ENCODE assay signal across 1 cellular context in genomic region chr16:85390511-85391174, GRCh38.
TF ChIP-seq lines count a peak whose summit lies in the region.

No MANE protein-coding gene starts in this region.

TF ChIP-seq in K562, 482 proteins besides CTCF, POLR2A, EP300 and RAD21 (continued from another document and continues in another):
- TF ChIP-seq ZNF318 (IDR thresholded peaks at IDR 0.05; ENCODE audit: borderline replicate concordance in 1 of 2, low read depth in 1 of 2) (0 out of 4 replicates have a peak, but pooled peaks of 1 of the 2 experiments have one; percentile 23), PATZ1 (CRISPR knock-in tag; IDR thresholded peaks at IDR 0.05; ENCODE audit: borderline replicate concordance) (no peak), RBBP5 (IDR thresholded peaks at IDR 0.05; ENCODE audit: borderline replicate concordance, insufficient read depth, low read length, poor library complexity, severe bottlenecking) (peak; percentile 80), NFXL1 (CRISPR knock-in tag; IDR thresholded peaks at IDR 0.05) (no peak), PCBP2 (IDR thresholded peaks at IDR 0.05; ENCODE audit: low read depth, low read length, poor library complexity, severe bottlenecking) (no peak), ZBTB8A (IDR thresholded peaks at IDR 0.05; ENCODE audit: partially characterized antibody) (no peak), CEBPB (tag; IDR thresholded peaks at IDR 0.05) (0 out of 2 replicates have a peak, but pooled peaks have one; percentile 25), CSDE1 (IDR thresholded peaks at IDR 0.05) (no peak), ZNF408 (CRISPR knock-in tag; IDR thresholded peaks at IDR 0.05; ENCODE audit: low read depth) (no peak), CHD1 (IDR thresholded peaks at IDR 0.05; ENCODE audit: low read length) (no peak), RBM34 (IDR thresholded peaks at IDR 0.05; ENCODE audit: borderline replicate concordance, insufficient read depth, low read length) (no peak), ZFP36 (IDR thresholded peaks at IDR 0.05; ENCODE audit: low read depth, low read length, partially characterized antibody) (peak; percentile 29), PHB (CRISPR knock-in tag; IDR thresholded peaks at IDR 0.05) (no peak), NCOA2 (IDR thresholded peaks at IDR 0.05; ENCODE audit: partially characterized antibody in 2 of 2) (no peak), MLX (CRISPR knock-in tag; conservative IDR thresholded peaks at IDR 0.05) (no peak), BMI1 (IDR thresholded peaks at IDR 0.05; ENCODE audit: low read length) (no peak), SP1 (CRISPR knock-in tag; IDR thresholded peaks at IDR 0.05) (no peak), GABPB2 (CRISPR knock-in tag; conservative IDR thresholded peaks at IDR 0.05) (no peak), RB1 (IDR thresholded peaks at IDR 0.05; ENCODE audit: low read depth) (0 out of 2 replicates have a peak, but pooled peaks have one; percentile 13), NCOA1 (IDR thresholded peaks at IDR 0.05; ENCODE audit: low read depth) (no peak), PCBP1 (IDR thresholded peaks at IDR 0.05; ENCODE audit: low read depth, low read length, poor library complexity, severe bottlenecking) (no peak), FOXK2 (conservative IDR thresholded peaks at IDR 0.05 in 1 of 2, IDR thresholded peaks at IDR 0.05 in 1 of 2; ENCODE audit: low read depth in 2 of 2) (no peak; a peak in 1 of 4 replicates), SMARCB1 (IDR thresholded peaks at IDR 0.05; ENCODE audit: insufficient read length, low read depth) (no peak), HNRNPH1 (optimal IDR thresholded peaks at IDR 0.05; ENCODE audit: low read depth, low read length) (no peak), THAP12 (CRISPR knock-in tag; IDR thresholded peaks at IDR 0.05) (no peak), HNRNPUL1 (IDR thresholded peaks at IDR 0.05; ENCODE audit: low read length) (no peak), ZNF24 (IDR thresholded peaks at IDR 0.05) (no peak), NCOR1 (IDR thresholded peaks at IDR 0.05) (0 out of 2 replicates have a peak, but pooled peaks have one; percentile 53), HOMEZ (CRISPR knock-in tag; IDR thresholded peaks at IDR 0.05) (no peak), HDAC8 (tag; IDR thresholded peaks at IDR 0.05) (no peak), ZNF583 (CRISPR knock-in tag; IDR thresholded peaks at IDR 0.05) (peak; percentile 68; the same call in 1 of the 2 replicates), E4F1 (CRISPR knock-in tag; IDR thresholded peaks at IDR 0.05; ENCODE audit: borderline replicate concordance) (no peak), ZNF143 (CRISPR knock-in tag; IDR thresholded peaks at IDR 0.05) (no peak), TBP (optimal IDR thresholded peaks at IDR 0.05; ENCODE audit: low read depth, low read length) (peak; percentile 40), TEAD4 (IDR thresholded peaks at IDR 0.05; ENCODE audit: low read length) (peak; percentile 57), TEAD4 (CRISPR knock-in tag; IDR thresholded peaks at IDR 0.05; ENCODE audit: borderline replicate concordance) (no peak), ZNF395 (CRISPR knock-in tag; IDR thresholded peaks at IDR 0.05) (peak; percentile 77), FOXA3 (CRISPR knock-in tag; conservative IDR thresholded peaks at IDR 0.05 in 1 of 2, IDR thresholded peaks at IDR 0.05 in 1 of 2) (no peak), KDM5B (IDR thresholded peaks at IDR 0.05; ENCODE audit: insufficient replicate concordance, low read depth, low read length) (peak; percentile 33), ZEB2 (IDR thresholded peaks at IDR 0.05) (no peak), TFAP4 (CRISPR knock-in tag; IDR thresholded peaks at IDR 0.05; ENCODE audit: borderline replicate concordance) (peak; percentile 86), SMARCA5 (IDR thresholded peaks at IDR 0.05) (no peak)
